ENCODE assay signal across 1 cellular context in genomic region chr1:167454929-167455785, GRCh38.
A peak's percentile ranks its signal among the peaks of the same experiment; 100 is the strongest.
TF ChIP-seq lines count a peak whose summit lies in the region.

No MANE protein-coding gene starts in this region.

TF ChIP-seq in GM12878, 131 proteins besides CTCF, POLR2A, EP300 and RAD21 (continued from another document):
- TF ChIP-seq NKRF (conservative IDR thresholded peaks at IDR 0.05) (0 out of 2 replicates have a peak, but pooled peaks have one; percentile 48), MYB (IDR thresholded peaks at IDR 0.05; ENCODE audit: borderline replicate concordance, low read depth, low read length) (no peak), GATAD2B (conservative IDR thresholded peaks at IDR 0.05; ENCODE audit: low read depth) (0 out of 2 replicates have a peak, but pooled peaks have one; percentile 55), CHD4 (IDR thresholded peaks at IDR 0.05) (no peak), ZZZ3 (IDR thresholded peaks at IDR 0.05; ENCODE audit: control insufficient read depth, insufficient read length, low read depth) (no peak), PAX8 (IDR thresholded peaks at IDR 0.05) (no peak), MEF2A (IDR thresholded peaks at IDR 0.05; ENCODE audit: insufficient read depth, low read depth, low read length) (no peak), ATF2 (IDR thresholded peaks at IDR 0.05; ENCODE audit: low read length) (no peak), HDAC2 (IDR thresholded peaks at IDR 0.05) (no peak), FOXK2 (IDR thresholded peaks at IDR 0.05) (no peak), HDGF (IDR thresholded peaks at IDR 0.05) (no peak), USF1 (IDR thresholded peaks at IDR 0.05; ENCODE audit: borderline replicate concordance, extremely low read length, insufficient read depth, low read depth, low read length) (no peak), ESRRA (IDR thresholded peaks at IDR 0.05; ENCODE audit: low read length) (no peak), NR2F1 (conservative IDR thresholded peaks at IDR 0.05) (peak; percentile 35; the same call in 1 of the 2 replicates), SIN3A (IDR thresholded peaks at IDR 0.05; ENCODE audit: low read depth, low read length) (no peak), RUNX3 (IDR thresholded peaks at IDR 0.05; ENCODE audit: low read length) (peak; percentile 34), EZH2 (IDR thresholded peaks at IDR 0.05; ENCODE audit: borderline replicate concordance, control insufficient read depth, low read depth, low read length) (no peak), NBN (IDR thresholded peaks at IDR 0.05) (no peak), CHD2 (IDR thresholded peaks at IDR 0.05; ENCODE audit: borderline replicate concordance, low read depth, low read length) (0 out of 2 replicates have a peak, but pooled peaks have one; percentile 21), CREB1 (IDR thresholded peaks at IDR 0.05; ENCODE audit: low read depth) (no peak), NRF1 (conservative IDR thresholded peaks at IDR 0.05; ENCODE audit: low read depth, low read length) (no peak), RB1 (IDR thresholded peaks at IDR 0.05; ENCODE audit: borderline replicate concordance) (0 out of 2 replicates have a peak, but pooled peaks have one; percentile 24), SUPT20H (IDR thresholded peaks at IDR 0.05; ENCODE audit: borderline replicate concordance, control insufficient read depth, low read depth, low read length) (no peak), TAF1 (IDR thresholded peaks at IDR 0.05; ENCODE audit: borderline replicate concordance, low read depth, low read length) (no peak), MEF2B (IDR thresholded peaks at IDR 0.05; ENCODE audit: partially characterized antibody, poor library complexity, severe bottlenecking) (no peak), RAD51 (IDR thresholded peaks at IDR 0.05) (no peak), YBX1 (IDR thresholded peaks at IDR 0.05) (no peak), BCL11A (IDR thresholded peaks at IDR 0.05; ENCODE audit: low read depth, low read length) (no peak), SRF (IDR thresholded peaks at IDR 0.05; ENCODE audit: low read depth in 2 of 2, low read length in 2 of 2) (no peak), ASH2L (IDR thresholded peaks at IDR 0.05; ENCODE audit: borderline replicate concordance, low read depth) (no peak), DPF2 (IDR thresholded peaks at IDR 0.05) (peak; percentile 64; the same call in 1 of the 2 replicates), ATF7 (IDR thresholded peaks at IDR 0.05; ENCODE audit: low read depth) (no peak), TCF3 (IDR thresholded peaks at IDR 0.05; ENCODE audit: borderline replicate concordance, insufficient read depth, low read depth, low read length) (peak; percentile 64; the same call in 1 of the 2 replicates), SUZ12 (IDR thresholded peaks at IDR 0.05; ENCODE audit: unreplicated experiment) (no peak), LARP7 (IDR thresholded peaks at IDR 0.05) (0 out of 2 replicates have a peak, but pooled peaks have one; percentile 54), BHLHE40 (IDR thresholded peaks at IDR 0.05; ENCODE audit: borderline replicate concordance in 1 of 2, low read depth in 2 of 2, low read length in 1 of 2) (peak; percentile 25 to 78; a peak in 3 of 4 replicates), HSF1 (IDR thresholded peaks at IDR 0.05; ENCODE audit: low read depth, low read length) (no peak), SP1 (IDR thresholded peaks at IDR 0.05; ENCODE audit: low read depth, low read length) (no peak), CBX5 (IDR thresholded peaks at IDR 0.05; ENCODE audit: low read depth) (no peak), SMAD5 (IDR thresholded peaks at IDR 0.05; ENCODE audit: low read depth) (no peak), IRF5 (IDR thresholded peaks at IDR 0.05; ENCODE audit: borderline replicate concordance) (no peak), IKZF1 (conservative IDR thresholded peaks at IDR 0.05) (peak; percentile 69), MTA2 (IDR thresholded peaks at IDR 0.05; ENCODE audit: low read depth) (no peak), BMI1 (IDR thresholded peaks at IDR 0.05; ENCODE audit: borderline replicate concordance) (no peak), MXI1 (IDR thresholded peaks at IDR 0.05; ENCODE audit: low read depth, low read length) (peak; percentile 62; the same call in 1 of the 2 replicates), CBX3 (IDR thresholded peaks at IDR 0.05; ENCODE audit: borderline replicate concordance, low read depth) (no peak), CEBPB (IDR thresholded peaks at IDR 0.05; ENCODE audit: borderline replicate concordance in 1 of 2, low read depth in 2 of 2, low read length in 2 of 2) (no peak), STAT1 (conservative IDR thresholded peaks at IDR 0.05) (no peak), SREBF1 (IDR thresholded peaks at IDR 0.05; ENCODE audit: low read length) (no peak), STAT3 (IDR thresholded peaks at IDR 0.05; ENCODE audit: low read depth, low read length) (no peak), MAX (IDR thresholded peaks at IDR 0.05; ENCODE audit: low read depth, low read length) (0 out of 2 replicates have a peak, but pooled peaks have one; percentile 29), POLR2AphosphoS5 (IDR thresholded peaks at IDR 0.05; ENCODE audit: low read length) (no peak), IRF4 (IDR thresholded peaks at IDR 0.05; ENCODE audit: low read depth, low read length) (no peak), EGR1 (IDR thresholded peaks at IDR 0.05; ENCODE audit: borderline replicate concordance in 1 of 2, low read depth in 2 of 2, low read length in 2 of 2) (peak in 1 of 2 experiments; percentile 56; a peak in 1 of 3 replicates)
- TF ChIP-seq, protein P1, sequence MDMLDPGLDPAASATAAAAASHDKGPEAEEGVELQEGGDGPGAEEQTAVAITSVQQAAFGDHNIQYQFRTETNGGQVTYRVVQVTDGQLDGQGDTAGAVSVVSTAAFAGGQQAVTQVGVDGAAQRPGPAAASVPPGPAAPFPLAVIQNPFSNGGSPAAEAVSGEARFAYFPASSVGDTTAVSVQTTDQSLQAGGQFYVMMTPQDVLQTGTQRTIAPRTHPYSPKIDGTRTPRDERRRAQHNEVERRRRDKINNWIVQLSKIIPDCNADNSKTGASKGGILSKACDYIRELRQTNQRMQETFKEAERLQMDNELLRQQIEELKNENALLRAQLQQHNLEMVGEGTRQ (IDR thresholded peaks at IDR 0.05; ENCODE audit: borderline replicate concordance, low read depth, low read length), result no peak
